24 cellular contexts compared by ENCODE assay signal in genomic region chr18:76223403-76223802, GRCh38.
"Had no signal": no experiment of that assay in that cellular context is flagged by ENCODE, and none has a peak within 500 bp of the region (broad histone marks: within the 10 kb centered on the region; RNA-seq: fewer than 3 reads in every experiment).

No MANE protein-coding gene starts in this region.

- H3K27me3 ChIP-seq: colonic mucosa, gastrocnemius medialis, heart right ventricle, left lung had no signal

- H3K4me1 ChIP-seq: colonic mucosa, esophagus squamous epithelium, gastrocnemius medialis, heart right ventricle, left lung, lower lobe of right lung had no signal

- ATAC-seq: effector memory CD8-positive, alpha-beta T cell; esophagus mucosa; gastrocnemius medialis; heart right ventricle; left cardiac atrium; left lung; left ventricle myocardium superior; lower lobe of right lung; mucosa of descending colon had no signal

- H3K9me3 ChIP-seq: colonic mucosa, esophagus squamous epithelium, gastrocnemius medialis, heart right ventricle, left lung, lower lobe of right lung, mucosa of descending colon had no signal

- H3K27ac ChIP-seq: colonic mucosa, epithelial cell of prostate, esophagus squamous epithelium, gastrocnemius medialis, heart right ventricle, left lung, lower lobe of right lung had no signal

- DNase-seq: colonic mucosa; cortex of kidney; effector CD8-positive, alpha-beta T cell; effector memory CD8-positive, alpha-beta T cell; endodermal cell; erythroblast; esophagus squamous epithelium; foreskin fibroblast; foreskin melanocyte; gastrocnemius medialis; glutamatergic neuron; head of caudate nucleus; heart right ventricle; hypothalamus; immature natural killer cell; islet precursor cell; left cardiac atrium; left lung; left ventricle myocardium superior; lower lobe of right lung; mesenchymal stem cell; mucosa of descending colon had no signal

- H3K36me3 ChIP-seq: colonic mucosa, esophagus squamous epithelium, gastrocnemius medialis, heart right ventricle, left lung, lower lobe of right lung had no signal

- H3K4me3 ChIP-seq: colonic mucosa, esophagus squamous epithelium, gastrocnemius medialis, heart right ventricle, left lung, lower lobe of right lung, mucosa of descending colon had no signal
